ENCODE assay signal across 1 cellular context in the genomic region with DNA sequence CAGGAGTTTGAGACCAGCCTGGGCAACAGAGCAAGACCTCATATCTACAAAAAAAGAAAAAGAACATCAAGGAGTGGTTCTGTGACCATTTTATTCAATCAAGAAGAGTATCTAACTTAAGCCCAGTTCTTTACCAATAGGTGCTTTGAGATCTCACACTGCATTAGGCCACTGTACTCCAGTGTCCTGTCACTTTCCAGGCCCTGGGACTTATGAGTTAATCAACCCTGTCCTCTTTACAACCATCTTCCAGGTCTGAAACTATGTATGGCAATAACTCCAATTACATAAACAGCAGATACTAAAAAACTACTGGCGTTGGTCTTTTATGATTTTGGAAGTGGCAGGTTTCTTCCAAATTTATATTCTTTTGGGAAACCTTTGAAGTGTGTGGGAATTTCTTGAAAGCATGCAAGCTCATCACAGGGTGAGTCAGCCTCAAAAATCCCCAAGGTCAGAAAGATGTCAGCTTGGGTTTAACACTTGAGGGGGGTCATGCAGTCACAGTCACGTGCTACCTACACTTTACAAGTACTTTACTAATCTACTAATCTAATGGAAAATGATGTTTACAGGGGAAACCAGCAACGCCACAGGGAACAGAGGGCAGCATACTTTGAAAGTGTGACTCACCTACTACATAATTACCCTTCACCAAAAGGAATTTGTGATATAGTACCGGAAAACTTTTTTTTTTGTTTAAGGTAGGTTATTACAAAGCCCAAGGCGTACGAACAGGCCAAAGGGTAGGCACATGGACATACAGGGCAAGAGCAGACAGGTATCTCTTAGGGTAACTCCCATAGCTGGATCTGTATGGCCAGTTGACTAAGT.
TF ChIP-seq lines count a peak whose summit lies in the region.

No MANE protein-coding gene starts in this region.

TF ChIP-seq in endothelial cell of umbilical vein, 7 proteins besides CTCF, POLR2A, EP300 and RAD21 (continued from another document):
- peak; percentile 85 for TF ChIP-seq GATA2 (IDR thresholded peaks at IDR 0.05; ENCODE audit: insufficient read depth, insufficient read length, low read depth, low read length)
- no peak for TF ChIP-seq MYC (IDR thresholded peaks at IDR 0.05; ENCODE audit: low read depth, low read length)
- no peak for TF ChIP-seq EZH2 (IDR thresholded peaks at IDR 0.05; ENCODE audit: borderline replicate concordance, low read depth, low read length, severe bottlenecking)
- TF ChIP-seq POLR2AphosphoS5 (IDR thresholded peaks at IDR 0.05; ENCODE audit: insufficient read depth, low read depth, low read length), result peak; percentile 69
- TF ChIP-seq FOS (IDR thresholded peaks at IDR 0.05; ENCODE audit: borderline replicate concordance, insufficient read depth, low read length), result peak; percentile 92
